1 cellular context compared by ENCODE assay signal in genomic region chr2:148970393-148970792, GRCh38.
TF ChIP-seq lines count a peak whose summit lies in the region.

No MANE protein-coding gene starts in this region.

TF ChIP-seq in H1, 55 proteins besides CTCF, POLR2A, EP300 and RAD21 (continued from another document):
- no peak for TF ChIP-seq ATF2 (IDR thresholded peaks at IDR 0.05; ENCODE audit: low read length)
